9 cellular contexts compared by ENCODE assay signal in the genomic region with DNA sequence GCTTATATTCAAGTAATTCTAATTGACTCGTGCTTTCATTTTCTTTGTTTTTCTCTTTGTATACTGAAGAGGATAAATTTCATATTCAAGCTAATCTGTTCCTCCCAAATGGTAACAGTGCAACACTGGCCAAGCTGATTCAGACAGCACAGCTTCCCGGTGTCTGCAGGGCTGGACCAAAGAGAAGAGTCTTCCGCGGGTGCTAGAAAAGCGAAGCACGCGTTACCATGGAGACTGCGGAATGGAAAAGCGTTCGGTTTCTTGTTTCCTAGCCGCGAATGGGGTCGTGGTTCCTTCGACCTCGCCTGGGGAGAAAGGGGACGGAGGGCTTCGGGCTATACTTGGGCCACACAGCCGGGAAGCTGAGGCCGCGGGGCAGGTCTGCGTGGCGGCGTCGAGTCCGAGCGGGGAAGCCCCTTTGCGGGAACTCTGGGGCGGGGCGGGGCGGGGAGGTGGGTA. TPM values are rescaled to one million over a fixed set of nuclear protein-coding genes. Genes with fewer than 3 reads are reported as not detected.
DNase-seq lines count a peak whose midpoint lies in the region; FAIRE-seq and TF ChIP-seq lines count a peak whose summit lies in the region.
"Had no signal": no experiment of that assay in that cellular context is flagged by ENCODE, and none has a peak within 500 bp of the region (broad histone marks: within the 10 kb centered on the region; RNA-seq: fewer than 3 reads in every experiment).

No MANE protein-coding gene starts in this region.

- 0 out of 7 replicates have a peak overlapping the region, but pooled peaks of 1 of the 4 experiments have one; percentile 5 for H3K9ac ChIP-seq in H1 (replicated peaks in 1 of 4; ENCODE audit: extremely low read depth in 1 of 4, low read depth in 3 of 4, low read length in 3 of 4)

- no peak for TF ChIP-seq POLR2A in H1 (IDR thresholded peaks at IDR 0.05; ENCODE audit: control extremely low read depth in 1 of 2, low read depth in 2 of 2, low read length in 2 of 2)
- TF ChIP-seq POLR2A in suprapubic skin (IDR thresholded peaks at IDR 0.05), result no peak

- no peak overlapping the region for H3K56ac ChIP-seq in H1 (replicated peaks; ENCODE audit: insufficient read length, low read depth, low read length)

- H3K36me3 Mint-ChIP-seq in mesothelial cell of epicardium, result no peaks in the 10 kb centered on the region

- intact Hi-C loops in posterior vena cava (cut with DNase I), result loop anchor here (5.0 kb wide), 2 partner anchors 174 to 319 kb away; no protein-coding TSS in a partner anchor

- H3K27ac ChIP-seq in H1 (ENCODE audit: low read depth, low read length) (no peak overlapping the region), suprapubic skin (no peak overlapping the region)

- no peak overlapping the region for H2BK15ac ChIP-seq in H1 (ENCODE audit: low read length)

- peaks cover 0 to 13% of the 10 kb centered on the region in 2 experiments; a peak in 1 of 4 replicates for H3K9me3 ChIP-seq in H1 (ENCODE audit: insufficient read depth in 2 of 2, low read depth in 1 of 2, low read length in 1 of 2)
- no peaks in the 10 kb centered on the region for H3K9me3 ChIP-seq in suprapubic skin

- H3K79me2 ChIP-seq in H1 (ENCODE audit: control insufficient read depth in 1 of 2, insufficient read depth in 2 of 2, low read length in 2 of 2), result no peaks in the 10 kb centered on the region

- WGBS in H1 (ENCODE audit: extremely low coverage in 1 of 2, insufficient coverage in 1 of 2, insufficient read length in 1 of 2, insufficient replicate concordance in 2 of 2, low coverage in 1 of 2, low lambda C conversion rate in 2 of 2, missing lambda C conversion rate in 1 of 2), 2 experiments, result 1% methylated on average over 30 of the region's 30 CpGs; no CpG with 5 or more reads in 1 of the 2 experiments
- under 1% methylated on average over 18 of the region's 30 CpGs for WGBS in suprapubic skin

- H3K4me3 ChIP-seq in H1 (ENCODE audit: extremely low read depth in 1 of 4, insufficient read depth in 2 of 4, low read depth in 3 of 4, low read length in 4 of 4), result peak overlapping the region; percentile 49 to 65 (median 60)
- peak overlapping the region; percentile 55 for H3K4me3 ChIP-seq in suprapubic skin

- no peak for TF ChIP-seq RAD21 in H1 (IDR thresholded peaks at IDR 0.05 in 1 of 2, conservative IDR thresholded peaks at IDR 0.05 in 1 of 2; ENCODE audit: low read depth in 2 of 2, low read length in 2 of 2)

- H4K5ac ChIP-seq in H1 (ENCODE audit: insufficient read length, low read depth, low read length), result no peak overlapping the region

- TF ChIP-seq CTCF in H1 (IDR thresholded peaks at IDR 0.05; ENCODE audit: control extremely low read depth in 1 of 3, insufficient read depth in 1 of 3, low read depth in 1 of 3, low read length in 3 of 3) (no peak), mesothelial cell of epicardium (IDR thresholded peaks at IDR 0.05; ENCODE audit: unreplicated experiment) (no peak), suprapubic skin (IDR thresholded peaks at IDR 0.05) (no peak)

- H3K23ac ChIP-seq in H1 (ENCODE audit: insufficient read length), result no peak overlapping the region

- FAIRE-seq in H1 (lab: Jason Lieb, UNC), result peak; percentile 92

- 0 out of 2 replicates have a peak overlapping the region, but pooled peaks have one; percentile 50 for H2BK12ac ChIP-seq in H1 (ENCODE audit: low read depth, low read length)

- no peak overlapping the region for H2BK120ac ChIP-seq in H1 (replicated peaks; ENCODE audit: low read depth, low read length)

- no peak for TF ChIP-seq EP300 in H1 (IDR thresholded peaks at IDR 0.05; ENCODE audit: borderline replicate concordance in 1 of 2, low read depth in 2 of 2, low read length in 2 of 2)
- TF ChIP-seq EP300 in suprapubic skin (IDR thresholded peaks at IDR 0.05), result no peak

- H3K36me3 ChIP-seq in H1 (ENCODE audit: control insufficient read depth in 2 of 4, insufficient read depth in 4 of 4, low read length in 3 of 4) (no peaks in the 10 kb centered on the region), suprapubic skin (no peaks in the 10 kb centered on the region)

- H3K27me3 ChIP-seq in H1 (replicated peaks in 1 of 4; ENCODE audit: control insufficient read depth in 3 of 4, extremely low read depth in 1 of 4, insufficient read depth in 3 of 4, low read length in 3 of 4), result peaks cover 0 to 11% (median 5%) of the 10 kb centered on the region in 4 experiments; a peak in 5 of 7 replicates
- peaks cover 36% of the 10 kb centered on the region for H3K27me3 ChIP-seq in suprapubic skin

- no peak overlapping the region for H2AK5ac ChIP-seq in H1 (ENCODE audit: low read depth, low read length)

- H2BK20ac ChIP-seq in H1 (ENCODE audit: low read length), result no peak overlapping the region

- H2BK5ac ChIP-seq in H1 (ENCODE audit: low read depth, low read length), result no peak overlapping the region

- POLR2A ChIA-PET in H1 (lab: Charles Lee; ENCODE audit: partially characterized antibody), result interaction anchor here (1.4 to 1.9 kb wide), 3 partner anchors 10 to 88 kb away, joined by 3 to 8 read pairs (median 4); a partner anchor contains a TSS

- no peak overlapping the region for H3K14ac ChIP-seq in H1 (ENCODE audit: insufficient read length)

- H4K8ac ChIP-seq in H1 (ENCODE audit: extremely low read depth, insufficient read depth, low read length), result no peak overlapping the region

- H3K4me1 ChIP-seq in H1 (replicated peaks in 1 of 4; ENCODE audit: control insufficient read depth in 3 of 4, insufficient read depth in 4 of 4, low read length in 3 of 4), result no peaks in the 10 kb centered on the region
- peaks cover 7% of the 10 kb centered on the region for H3K4me1 ChIP-seq in suprapubic skin

- H3K4me1 Mint-ChIP-seq in mesothelial cell of epicardium, result peaks cover 5% of the 10 kb centered on the region

- H3K23me2 ChIP-seq in H1 (ENCODE audit: low read depth, low read length), result peaks cover 2% of the 10 kb centered on the region

- H3K27me3 Mint-ChIP-seq in mesothelial cell of epicardium (ENCODE audit: low read depth), result peaks cover 70% of the 10 kb centered on the region

- no peaks in the 10 kb centered on the region for H3K9me3 Mint-ChIP-seq in mesothelial cell of epicardium

- H4K91ac ChIP-seq in H1 (replicated peaks; ENCODE audit: insufficient read length, low read length), result no peak overlapping the region

- no peak overlapping the region; the same call in 1 of the 2 replicates for H3K18ac ChIP-seq in H1 (ENCODE audit: extremely low read depth, low read length)

- H3K4ac ChIP-seq in H1 (replicated peaks; ENCODE audit: insufficient read length, low read depth, low read length), result no peak overlapping the region

- peak overlapping the region; percentile 81 for H2AFZ ChIP-seq in H1 (ENCODE audit: low read length)

- CTCF ChIA-PET in H1 (lab: Charles Lee; ENCODE audit: partially characterized antibody), result interaction anchor here (0.7 kb wide), 1 partner anchor 21 kb away, joined by 3 read pairs; no protein-coding TSS in a partner anchor

- H3K79me1 ChIP-seq in H1 (ENCODE audit: low read depth, low read length), result no peaks in the 10 kb centered on the region

- H4K20me1 ChIP-seq in H1 (replicated peaks in 1 of 2; ENCODE audit: control insufficient read depth in 1 of 2, insufficient read depth in 2 of 2, low read length in 2 of 2), result peaks cover 0 to 2% of the 10 kb centered on the region in 2 experiments

- peak overlapping the region; percentile 66 to 67 for H3K4me2 ChIP-seq in H1 (ENCODE audit: insufficient read depth in 1 of 2, low read depth in 2 of 2, low read length in 2 of 2)

- peak overlapping the region; percentile 75 for H3K27ac Mint-ChIP-seq in mesothelial cell of epicardium

- DNase-seq in ELR (ENCODE audit: low read depth) (peak; percentile 73), NCI-H146 treated with DMSO at 0.1 percent for 48 hours (lab: John Stamatoyannopoulos, UW; ENCODE audit: unreplicated experiment) (peak; percentile 42), H1 (ENCODE audit: low read depth in 1 of 2, low spot score in 2 of 2) (peak in 1 of 2 experiments; percentile 73), mesothelial cell of epicardium (ENCODE audit: low spot score in 2 of 2, unreplicated experiment in 2 of 2) (peak in 1 of 2 experiments; percentile 55), suprapubic skin (ENCODE audit: low spot score in 2 of 2) (no peak), posterior vena cava (ENCODE audit: low spot score) (no peak), RKO (ENCODE audit: low spot score) (no peak)
- DNase-seq in activated CD4-positive, alpha-beta T cell treated with anti-CD3 and anti-CD28 coated beads, Interleukin-2, amount 50 U/mL, for 1 hour, result peak; percentile 54

- peak overlapping the region; percentile 86 for H3K4me3 Mint-ChIP-seq in mesothelial cell of epicardium

TF ChIP-seq in H1, 55 proteins besides CTCF, POLR2A, EP300 and RAD21 (continues in another document):
- peak; percentile 38; the same call in 1 of the 2 replicates for TF ChIP-seq TAF1 (IDR thresholded peaks at IDR 0.05; ENCODE audit: low read depth, low read length)
- no peak for TF ChIP-seq KDM1A (IDR thresholded peaks at IDR 0.05; ENCODE audit: borderline replicate concordance, low read length)
- TF ChIP-seq CREB1 (IDR thresholded peaks at IDR 0.05), result no peak

RNA-seq across cellular contexts. Expression of a gene that starts 6.2 kb away (rescaled TPM):
- total RNA-seq in H1 (2021; fragmentation: NEBNext Ultra II Directional; extraction: Animal tissue kit (Norgen Biotek cat#: 25700)), result 4.2 and 4.3 TPM in 2 replicates
- 1.4 and 1.9 TPM in 2 replicates for polyA plus RNA-seq in H1 (2011; rRNA removed)
- 3.1 TPM for polyA plus RNA-seq in H1 (2011; cell fraction: cytosol; rRNA removed)
- polyA plus RNA-seq in H1 (2011; cell fraction: nucleus; rRNA removed), result 2.4 TPM
- 1.9 to 3.4 TPM (median 2.9 TPM) in 4 replicates for polyA plus RNA-seq in H1 (2012, experiment 1 of 2)
- polyA plus RNA-seq in H1 (2012, experiment 2 of 2), result 0.26 TPM
- 2.2 TPM for polyA plus RNA-seq in H1 (2013, experiment 1 of 2)
- polyA plus RNA-seq in H1 (2013, experiment 2 of 2), result 2.0 TPM
- 4.4 and 4.6 TPM in 2 replicates for polyA minus RNA-seq in H1 (2011; rRNA and poly(A)+ RNA removed)
- polyA minus RNA-seq in H1 (2011; cell fraction: cytosol; rRNA and poly(A)+ RNA removed), result 1.6 TPM
- polyA minus RNA-seq in H1 (2011; cell fraction: nucleus; rRNA and poly(A)+ RNA removed), result 5.1 TPM
- total RNA-seq in mesothelial cell of epicardium, result 2.1 to 2.6 TPM (median 2.3 TPM) in 3 replicates
- 1 to 10 TPM in 1 of 4 donors, under 1 TPM in 3; 0.15 to 1.9 (median 0.57) TPM for total RNA-seq in suprapubic skin
- 1 to 10 TPM in 1 of 2 donors, under 1 TPM in 1; 0.90 to 1.7 TPM for total RNA-seq in posterior vena cava

RNA-seq across cellular contexts. Expression of a gene that starts 33.7 kb away (rescaled TPM):
- total RNA-seq in H1 (2021; fragmentation: NEBNext Ultra II Directional; extraction: Animal tissue kit (Norgen Biotek cat#: 25700)), result not detected in 2 replicates
- polyA plus RNA-seq in H1 (2011; rRNA removed), result not detected in 2 replicates
- polyA plus RNA-seq in H1 (2011; cell fraction: cytosol; rRNA removed), result not detected
- polyA plus RNA-seq in H1 (2011; cell fraction: nucleus; rRNA removed), result not detected
- polyA plus RNA-seq in H1 (2012, experiment 1 of 2), result not detected in 4 replicates
- not detected for polyA plus RNA-seq in H1 (2012, experiment 2 of 2)
- not detected for polyA plus RNA-seq in H1 (2013, experiment 1 of 2)
- not detected for polyA plus RNA-seq in H1 (2013, experiment 2 of 2)
- not detected in 2 replicates for polyA minus RNA-seq in H1 (2011; rRNA and poly(A)+ RNA removed)
- polyA minus RNA-seq in H1 (2011; cell fraction: cytosol; rRNA and poly(A)+ RNA removed), result not detected
- not detected for polyA minus RNA-seq in H1 (2011; cell fraction: nucleus; rRNA and poly(A)+ RNA removed)
- total RNA-seq in mesothelial cell of epicardium (not detected in 3 replicates), suprapubic skin (not detected), posterior vena cava (not detected)
- total RNA-seq: activated CD8-positive, alpha-beta memory T cell treated with anti-CD3 and anti-CD28 coated beads for 36 hours had no signal

Comparison
In these comparisons a context has a peak if more than half of its experiments do, and no peak if none do; other contexts are left out.
1. DNase-seq: peak in ELR (single experiment), NCI-H146 treated with DMSO at 0.1 percent for 48 hours (single experiment) and activated CD4-positive, alpha-beta T cell treated with anti-CD3 and anti-CD28 coated beads, Interleukin-2, amount 50 U/mL, for 1 hour (single experiment); none in suprapubic skin (0 of 2), posterior vena cava (single experiment) and RKO (single experiment).